ENCODE assay signal across 8 cellular contexts in the genomic region with DNA sequence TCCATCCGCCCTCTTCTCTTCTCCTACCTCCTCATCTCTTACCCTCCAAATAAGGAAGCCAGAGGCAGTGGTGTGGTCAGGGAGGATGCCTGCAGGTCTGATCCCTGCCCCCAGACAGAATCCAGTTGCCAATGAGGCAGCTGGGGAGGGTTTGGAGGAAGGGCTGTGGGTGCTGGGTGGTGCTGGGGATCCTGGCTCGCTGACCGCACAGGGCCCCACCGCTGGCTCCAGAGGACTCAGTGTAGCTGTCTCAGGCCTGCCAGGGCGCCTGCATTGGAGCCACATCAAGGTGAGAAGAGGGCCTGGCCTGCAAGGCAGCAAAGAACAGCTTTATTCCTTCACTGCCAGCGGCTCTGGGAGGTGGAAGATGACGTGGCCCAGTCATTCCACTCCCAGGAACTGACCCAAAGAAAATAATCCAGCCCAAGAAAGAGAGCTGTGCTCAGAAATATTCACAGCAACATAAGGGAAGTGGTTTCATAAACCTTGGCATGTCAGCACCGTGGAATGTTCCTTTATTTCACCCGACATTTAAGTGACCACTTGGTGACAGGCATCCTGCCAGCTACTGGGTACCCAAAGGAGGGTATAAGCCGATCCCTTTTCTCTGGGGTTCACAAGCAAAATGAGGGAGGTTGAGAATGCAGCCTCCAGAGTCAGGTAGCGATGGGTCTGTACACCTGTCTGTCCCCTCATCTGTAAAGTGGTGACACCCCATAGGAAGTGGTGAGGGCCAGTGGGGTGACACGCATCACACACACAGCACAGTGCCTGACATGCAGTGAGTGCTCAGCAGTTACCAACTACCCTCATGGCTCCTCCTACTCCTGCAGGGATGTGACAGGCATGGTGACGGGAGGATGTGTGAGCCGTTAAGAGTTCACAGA.
A peak's percentile ranks its signal among the peaks of the same experiment; 100 is the strongest.
DNase-seq lines count a peak whose midpoint lies in the region; ATAC-seq and TF ChIP-seq lines count a peak whose summit lies in the region.

No MANE protein-coding gene starts in this region.

- no peak for TF ChIP-seq CTCF in osteoblast (IDR thresholded peaks at IDR 0.05; ENCODE audit: extremely low read depth, low read depth, low read length)

- peak overlapping the region; percentile 91 for H3K27ac ChIP-seq in osteoblast (ENCODE audit: low read depth, low read length)

- H3K4me1 ChIP-seq in osteoblast (ENCODE audit: insufficient read depth, low read length), result peaks cover 36% of the 10 kb centered on the region

- no peaks in the 10 kb centered on the region for H4K20me1 ChIP-seq in osteoblast (ENCODE audit: insufficient read depth, low read length)

- peak overlapping the region; percentile 26 for H3K4me3 ChIP-seq in osteoblast (ENCODE audit: insufficient read depth, low read length)

- H3K27me3 ChIP-seq in osteoblast (ENCODE audit: insufficient read depth, low read length), result no peaks in the 10 kb centered on the region

- peak overlapping the region; percentile 71 for H3K4me2 ChIP-seq in osteoblast (ENCODE audit: insufficient read depth, low read length)

- H3K36me3 ChIP-seq in osteoblast (ENCODE audit: insufficient read depth, low read length), result no peaks in the 10 kb centered on the region

- peak; percentile 74 for DNase-seq in MV-4-11 (lab: John Stamatoyannopoulos, UW)
- peak; percentile 57 for DNase-seq in dermis blood vessel endothelial cell
- DNase-seq in osteoblast (ENCODE audit: insufficient read length, low spot score, missing footprints), result peak; percentile 96
- no peak for DNase-seq in HUDEP-2 (lab: John Stamatoyannopoulos, UW; ENCODE audit: unreplicated experiment in 76 of 76)

- no peaks in the 10 kb centered on the region for H3K79me2 ChIP-seq in osteoblast (ENCODE audit: insufficient read depth, low read length)

- H2AFZ ChIP-seq in osteoblast (ENCODE audit: low read length), result peak overlapping the region; percentile 13

- no peaks in the 10 kb centered on the region for H3K9me3 ChIP-seq in osteoblast (ENCODE audit: low read depth, low read length)

- ATAC-seq in GM18867 (IDR thresholded peaks at IDR 0.05; ENCODE audit: unreplicated experiment), result peak; percentile 57
- no peak for ATAC-seq in GM21825 (IDR thresholded peaks at IDR 0.05; ENCODE audit: unreplicated experiment)
- ATAC-seq in HG02759 (IDR thresholded peaks at IDR 0.05; ENCODE audit: unreplicated experiment), result no peak
- ATAC-seq in GM21737 (IDR thresholded peaks at IDR 0.05; ENCODE audit: unreplicated experiment), result no peak

Comparison
In these comparisons a context has a peak if more than half of its experiments do, and no peak if none do; other contexts are left out.
1. DNase-seq: peak in MV-4-11 (single experiment), dermis blood vessel endothelial cell (single experiment) and osteoblast (single experiment); none in HUDEP-2 (0 of 76).